12 cellular contexts compared by ENCODE assay signal in genomic region chr19:14002571-14003278, GRCh38. TPM values are rescaled to one million over a fixed set of nuclear protein-coding genes. Genes with fewer than 3 reads are reported as not detected.
DNase-seq lines count a peak whose midpoint lies in the region; FAIRE-seq and TF ChIP-seq lines count a peak whose summit lies in the region.
"Had no signal": no experiment of that assay in that cellular context is flagged by ENCODE, and none has a peak within 500 bp of the region (broad histone marks: within the 10 kb centered on the region; RNA-seq: fewer than 3 reads in every experiment).

No MANE protein-coding gene starts in this region.

- H3K4me1 ChIP-seq in CD4-positive, alpha-beta memory T cell (ENCODE audit: insufficient read depth, low read length) = peaks cover 63% of the 10 kb centered on the region
- peaks cover 8% of the 10 kb centered on the region for H3K4me1 ChIP-seq in colonic mucosa
- H3K4me1 ChIP-seq in neutrophil (ENCODE audit: control insufficient read depth in 1 of 2, insufficient read depth in 1 of 2, low read depth in 1 of 2, low read length in 1 of 2) = peaks cover 12 to 18% of the 10 kb centered on the region in 2 experiments

- intact Hi-C loops in CD4-positive, alpha-beta memory T cell (cut with micrococcal nuclease) = no loop called here
- intact Hi-C loops in colonic mucosa (cut with DNase I) = no loop called here

- POLR2A ChIA-PET in CD4-positive, alpha-beta memory T cell (lab: Charles Lee; ENCODE audit: partially characterized antibody) = interaction anchor here (0.6 to 8.0 kb wide), 13 partner anchors 10 to 122 kb away, joined by 3 to 225 read pairs (median 5); partner anchors contain the start of genes DCAF15, IL27RA and RLN3

- no peaks in the 10 kb centered on the region for H3K9me3 ChIP-seq in CD4-positive, alpha-beta memory T cell (ENCODE audit: control insufficient read depth in 1 of 2, low read length in 2 of 2)
- H3K9me3 ChIP-seq in colonic mucosa (no peaks in the 10 kb centered on the region), neutrophil (no peaks in the 10 kb centered on the region)

- H3K4me1 Mint-ChIP-seq in CD4-positive, alpha-beta memory T cell = peaks cover 37 to 71% (median 51%) of the 10 kb centered on the region in 4 donors

- H3K27me3 ChIP-seq in CD4-positive, alpha-beta memory T cell (ENCODE audit: insufficient read depth, low read length) = no peaks in the 10 kb centered on the region
- H3K27me3 ChIP-seq in colonic mucosa = no peaks in the 10 kb centered on the region
- H3K27me3 ChIP-seq in neutrophil = no peaks in the 10 kb centered on the region

- H3K36me3 Mint-ChIP-seq in CD4-positive, alpha-beta memory T cell = peaks cover 7 to 17% of the 10 kb centered on the region in 2 donors

- peaks cover 0 to 2% (median 0%) of the 10 kb centered on the region in 8 donors for H3K9me3 Mint-ChIP-seq in CD4-positive, alpha-beta memory T cell

- H3K27me3 Mint-ChIP-seq in CD4-positive, alpha-beta memory T cell = peaks cover 0 to 2% of the 10 kb centered on the region in 2 donors

- H3K27ac Mint-ChIP-seq in CD4-positive, alpha-beta memory T cell = peak overlapping the region; percentile 94 to 98 (median 96)
- H3K27ac Mint-ChIP-seq: HFFc6 had no signal

- peak overlapping the region; percentile 3 to 4 for H3K4me3 ChIP-seq in CD4-positive, alpha-beta memory T cell (ENCODE audit: low read length in 2 of 2)
- no peak overlapping the region for H3K4me3 ChIP-seq in colonic mucosa
- no peak overlapping the region for H3K4me3 ChIP-seq in neutrophil (ENCODE audit: low read depth in 1 of 2, low read length in 1 of 2)

- FAIRE-seq in RCC 7860 (lab: Jason Lieb, UNC) = no peak

- no peak for TF ChIP-seq CTCF in colonic mucosa (IDR thresholded peaks at IDR 0.05)
- no peak for TF ChIP-seq CTCF in neutrophil (IDR thresholded peaks at IDR 0.05)

- H3K9ac ChIP-seq in colonic mucosa (ENCODE audit: low read depth in 2 of 2, low read length in 2 of 2) = peak overlapping the region in 1 of 2 donors; percentile 3

- peak overlapping the region; percentile 99 for H3K27ac ChIP-seq in CD4-positive, alpha-beta memory T cell (ENCODE audit: low read depth, low read length)
- peak overlapping the region; percentile 25 for H3K27ac ChIP-seq in colonic mucosa
- peak overlapping the region; percentile 33 for H3K27ac ChIP-seq in neutrophil

- peak overlapping the region; percentile 46 to 77 (median 72) for H3K4me3 Mint-ChIP-seq in CD4-positive, alpha-beta memory T cell
- H3K4me3 Mint-ChIP-seq: HFFc6 had no signal

- peaks cover 3% of the 10 kb centered on the region for H3K36me3 ChIP-seq in CD4-positive, alpha-beta memory T cell (ENCODE audit: insufficient read depth, low read length)
- H3K36me3 ChIP-seq in colonic mucosa (no peaks in the 10 kb centered on the region), neutrophil (peaks cover 2% of the 10 kb centered on the region)

- peak in 3 of 5 donors; percentile 33 to 47 (median 45) for DNase-seq in CD4-positive, alpha-beta memory T cell
- DNase-seq in NAMALWA (ENCODE audit: low spot score) = peak; percentile 53
- no peak for DNase-seq in colonic mucosa
- no peak for DNase-seq in NCI-H1417 (lab: John Stamatoyannopoulos, UW)
- DNase-seq in AG20443 (ENCODE audit: low spot score) = no peak
- DNase-seq in RCC 7860 (ENCODE audit: low spot score) = no peak
- DNase-seq in HPDE6-E6E7 (ENCODE audit: extremely low spot score) = no peak
- DNase-seq: HFFc6; NCI-H1436; stimulated activated CD4-positive, alpha-beta T cell treated with anti-CD3 and anti-CD28 coated beads, Interleukin-2, amount 100 ng/mL, for 24 hours had no signal

- CTCF ChIA-PET in CD4-positive, alpha-beta memory T cell (lab: Charles Lee; ENCODE audit: partially characterized antibody) = interaction anchor here (1.0 to 6.0 kb wide), 7 partner anchors 10 to 71 kb away, joined by 3 to 43 read pairs (median 4); partner anchors contain the start of gene IL27RA

RNA-seq across cellular contexts. Expression of gene RFX1, which starts 3.4 kb away (rescaled TPM):
- 10 to 100 TPM; 17.4 to 17.8 TPM for total RNA-seq in CD4-positive, alpha-beta memory T cell
- 1 to 10 TPM in 1 of 2 donors, not detected in 1; 2.5 TPM for polyA plus RNA-seq in CD4-positive, alpha-beta memory T cell
- 10 to 100 TPM; 13.1 to 20.9 TPM for total RNA-seq in colonic mucosa

RNA-seq across cellular contexts. Expression of gene RLN3, which starts 25.2 kb away (rescaled TPM):
- total RNA-seq in CD4-positive, alpha-beta memory T cell = not detected
- polyA plus RNA-seq in CD4-positive, alpha-beta memory T cell = under 1 TPM in 1 of 2 donors, not detected in 1; 0.41 TPM
- not detected for total RNA-seq in colonic mucosa
- total RNA-seq: glomerular endothelial cell, HFFc6 had no signal

RNA-seq across cellular contexts. Expression of gene IL27RA, which starts 28.8 kb away (rescaled TPM):
- 10 to 100 TPM; 74.3 to 76.2 TPM for total RNA-seq in CD4-positive, alpha-beta memory T cell
- 100 to 1,000 TPM; 101 to 104 TPM for polyA plus RNA-seq in CD4-positive, alpha-beta memory T cell
- 1 to 10 TPM; 2.5 to 3.2 TPM for total RNA-seq in colonic mucosa

RNA-seq across cellular contexts. Expression of gene DCAF15, which starts 50.4 kb away (rescaled TPM):
- total RNA-seq in CD4-positive, alpha-beta memory T cell = 10 to 100 TPM; 92.9 to 96.7 TPM
- 1 to 10 TPM; 4.9 to 7.2 TPM for polyA plus RNA-seq in CD4-positive, alpha-beta memory T cell
- 10 to 100 TPM; 30.2 to 55.1 TPM for total RNA-seq in colonic mucosa

RNA-seq across cellular contexts. Expression of gene PALM3, which starts 59.2 kb away (rescaled TPM):
- not detected for total RNA-seq in CD4-positive, alpha-beta memory T cell
- polyA plus RNA-seq in CD4-positive, alpha-beta memory T cell = not detected
- total RNA-seq in colonic mucosa = 1 to 10 TPM in 1 of 2 donors, under 1 TPM in 1; 0.37 to 1.6 TPM
- total RNA-seq: glomerular endothelial cell had no signal

Comparison
In these comparisons a context has a peak if more than half of its experiments do, and no peak if none do; other contexts are left out.
1. DNase-seq: peak in CD4-positive, alpha-beta memory T cell (3 of 5) and NAMALWA (single experiment); none in colonic mucosa (single experiment), NCI-H1417 (0 of 3), AG20443 (single experiment), RCC 7860 (single experiment) and HPDE6-E6E7 (single experiment).
2. H3K27ac ChIP-seq: peak in every context shown above with its lines; median percentile 99 in CD4-positive, alpha-beta memory T cell; 33 in neutrophil; 25 in colonic mucosa.
3. H3K4me3 ChIP-seq: peak in CD4-positive, alpha-beta memory T cell (2 of 2); none in colonic mucosa (single experiment) and neutrophil (0 of 2).
4. RNA of gene IL27RA, which starts 28.8 kb away (total RNA-seq): 74.3 to 76.2 TPM in CD4-positive, alpha-beta memory T cell; 2.5 to 3.2 TPM in colonic mucosa; every median in the first group is over 10 times any median in the second.